14 cellular contexts compared by ENCODE assay signal in genomic region chr12:54134850-54135249, GRCh38. TPM values are rescaled to one million over a fixed set of nuclear protein-coding genes. Genes with fewer than 3 reads are reported as not detected.
A peak's percentile ranks its signal among the peaks of the same experiment; 100 is the strongest.
DNase-seq lines count a peak whose midpoint lies in the region; ATAC-seq, FAIRE-seq and TF ChIP-seq lines count a peak whose summit lies in the region.
"Had no signal": no experiment of that assay in that cellular context is flagged by ENCODE, and none has a peak within 500 bp of the region (broad histone marks: within the 10 kb centered on the region; RNA-seq: fewer than 3 reads in every experiment).

No MANE protein-coding gene starts in this region.

- no peak overlapping the region for H2BK15ac ChIP-seq in neuronal stem cell (ENCODE audit: low read length)

- no peak overlapping the region for H4K91ac ChIP-seq in neuronal stem cell (ENCODE audit: low read depth, low read length, poor library complexity)

- CTCF ChIA-PET in K562 (lab: Yijun Ruan, JAX; ENCODE audit: low intra/inter-chr PET ratio): interaction anchor here (0.7 to 1.8 kb wide), 4 partner anchors 57 to 129 kb away, joined by 3 to 11 read pairs (median 4); partner anchors contain the start of gene HOXC5

- no peaks in the 10 kb centered on the region for H3K4me1 ChIP-seq in K562 (replicated peaks in 1 of 2; ENCODE audit: control insufficient read depth in 2 of 2, insufficient read depth in 2 of 2, low read length in 2 of 2)
- H3K4me1 ChIP-seq in neuronal stem cell (ENCODE audit: control insufficient read depth in 2 of 2, insufficient read depth in 1 of 2, low read depth in 1 of 2, low read length in 2 of 2): peaks cover 0 to 22% of the 10 kb centered on the region in 2 donors
- H3K4me1 ChIP-seq: heart right ventricle had no signal

- no peak overlapping the region for H3K23ac ChIP-seq in neuronal stem cell (ENCODE audit: low read depth, low read length, poor library complexity)

- no peak overlapping the region for H3K14ac ChIP-seq in neuronal stem cell (ENCODE audit: low read length)

- DNase-seq in GM10266 (ENCODE audit: extremely low spot score) (no peak), LNCaP clone FGC (ENCODE audit: low read depth) (peak; percentile 33), K562 (ENCODE audit: extremely low read depth in 1 of 4, low spot score in 3 of 4) (peak in 1 of 4 experiments; percentile 29), neuronal stem cell (ENCODE audit: low spot score) (no peak), amygdala (lab: John Stamatoyannopoulos, UW) (no peak), T1000 (lab: John Stamatoyannopoulos, UW) (no peak)
- DNase-seq: activated CD4-positive, alpha-beta T cell treated with anti-CD3 and anti-CD28 coated beads, Interleukin-2, amount 50 U/mL, for 1 hour; activated T-cell treated with anti-CD3 and anti-CD28 coated beads, Interleukin-2, amount 50 U/mL, for 72 hours; CD4-positive, alpha-beta T cell; heart right ventricle; stimulated activated naive CD4-positive, alpha-beta T cell treated with Interleukin-2 at 50 U/mL for 16 hours had no signal

- no peak overlapping the region for H2AFZ ChIP-seq in K562 (ENCODE audit: low read depth, low read length)
- H2AFZ ChIP-seq in neuronal stem cell (ENCODE audit: low read length): no peak overlapping the region

- TF ChIP-seq CTCF in GM10266 (IDR thresholded peaks at IDR 0.05; ENCODE audit: control insufficient read depth, insufficient read depth, low read depth, missing control alignments): peak; percentile 19
- TF ChIP-seq CTCF in LNCaP clone FGC (IDR thresholded peaks at IDR 0.05; ENCODE audit: control insufficient read depth, extremely low read depth, insufficient read depth): peak; percentile 73
- TF ChIP-seq CTCF in K562 (IDR thresholded peaks at IDR 0.05 in 2 of 3, conservative IDR thresholded peaks at IDR 0.05 in 1 of 3; ENCODE audit: insufficient read depth in 2 of 3, low read depth in 1 of 3, low read length in 3 of 3): peak; percentile 31 to 46 (median 42); a peak in 4 of 6 replicates

- H3K79me2 ChIP-seq in K562 (ENCODE audit: control insufficient read depth, insufficient read depth, low read length): no peaks in the 10 kb centered on the region

- peaks cover 27 to 72% of the 10 kb centered on the region in 2 experiments; a peak in 4 of 5 replicates for H3K27me3 ChIP-seq in K562 (ENCODE audit: control insufficient read depth in 2 of 2, insufficient read depth in 2 of 2, low read length in 2 of 2)
- H3K27me3 ChIP-seq in neuronal stem cell (ENCODE audit: control insufficient read depth in 3 of 3, insufficient read depth in 3 of 3, low read depth in 1 of 3, low read length in 3 of 3): peaks cover 0 to 96% (median 0%) of the 10 kb centered on the region in 3 experiments

- H3K9me3 ChIP-seq in K562 (replicated peaks; ENCODE audit: control insufficient read depth, insufficient read depth, low read depth, low read length) (no peaks in the 10 kb centered on the region), neuronal stem cell (replicated peaks in 1 of 2; ENCODE audit: control insufficient read depth in 2 of 2, insufficient read depth in 1 of 2, low read depth in 1 of 2, low read length in 2 of 2) (no peaks in the 10 kb centered on the region)
- H3K9me3 ChIP-seq: heart right ventricle, neutrophil had no signal

- no peak overlapping the region for H4K8ac ChIP-seq in neuronal stem cell (ENCODE audit: low read depth, low read length)

- no peaks in the 10 kb centered on the region for H3K9me1 ChIP-seq in K562 (ENCODE audit: control insufficient read depth, insufficient read depth, low read length)

- ATAC-seq in K562: peak; percentile 72
- no peak for ATAC-seq in HG03432 (IDR thresholded peaks at IDR 0.05; ENCODE audit: unreplicated experiment)
- ATAC-seq: activated T-cell treated with anti-CD3 and anti-CD28 coated beads, Interleukin-2, amount 50 U/mL, for 72 hours; heart right ventricle had no signal

- 21% methylated on average over 7 of the region's 7 CpGs for WGBS in K562 (ENCODE audit: insufficient coverage, low coverage, missing lambda C conversion rate)
- WGBS in neuronal stem cell (ENCODE audit: extremely low coverage in 2 of 2, insufficient read length in 2 of 2, insufficient replicate concordance in 1 of 2), 2 donors: no CpG with 5 or more reads among the region's 7 CpGs

- no TSS peak for BruUV-seq in K562 (replicated peaks; lab: Mats Ljungman, UMichigan)

- no peak overlapping the region for H2BK5ac ChIP-seq in neuronal stem cell (ENCODE audit: low read length)

- in situ Hi-C loops in K562 (cut with MboI): loop anchor here (5.0 kb wide), 1 partner anchor 98 kb away; no protein-coding TSS in a partner anchor

- H3K27ac ChIP-seq in K562 (ENCODE audit: extremely low read depth, low read depth, low read length): no peak overlapping the region
- H3K27ac ChIP-seq in neuronal stem cell (replicated peaks; ENCODE audit: low read length): no peak overlapping the region
- H3K27ac ChIP-seq: epithelial cell of prostate, heart right ventricle, neutrophil had no signal

- no peaks in the 10 kb centered on the region for H3K79me1 ChIP-seq in neuronal stem cell (ENCODE audit: low read depth, low read length)

- no peaks in the 10 kb centered on the region for H3K36me3 ChIP-seq in K562 (ENCODE audit: control insufficient read depth, insufficient read depth, low read length)
- no peaks in the 10 kb centered on the region for H3K36me3 ChIP-seq in neuronal stem cell (replicated peaks in 1 of 2; ENCODE audit: control insufficient read depth in 2 of 2, insufficient read depth in 2 of 2, low read length in 2 of 2)
- H3K36me3 ChIP-seq: heart right ventricle, neutrophil had no signal

- no peak overlapping the region for H2AK5ac ChIP-seq in neuronal stem cell (ENCODE audit: low read depth, low read length)

- H3K4me3 ChIP-seq in LNCaP clone FGC (ENCODE audit: low read depth, low read length): no peak overlapping the region
- H3K4me3 ChIP-seq in K562: no peak overlapping the region
- no peak overlapping the region for H3K4me3 ChIP-seq in neuronal stem cell (ENCODE audit: low read length in 2 of 2)
- H3K4me3 ChIP-seq: heart right ventricle had no signal

- no peak for TF ChIP-seq EP300 in K562 (IDR thresholded peaks at IDR 0.05; ENCODE audit: low read length)

- peaks cover 3% of the 10 kb centered on the region; the same call in 1 of the 2 replicates for H4K20me1 ChIP-seq in K562 (replicated peaks; ENCODE audit: control insufficient read depth, insufficient read depth, low read length)

- H3K4ac ChIP-seq in neuronal stem cell (ENCODE audit: low read length): no peak overlapping the region

- H2BK12ac ChIP-seq in neuronal stem cell (ENCODE audit: low read length): peak overlapping the region; percentile 36

- H2BK120ac ChIP-seq in neuronal stem cell (ENCODE audit: low read depth, low read length): no peak overlapping the region

- POLR2A ChIA-PET in K562 (lab: Yijun Ruan, JAX): no interaction called here

- TF ChIP-seq POLR2A in K562 (conservative IDR thresholded peaks at IDR 0.05): no peak

- no peak overlapping the region for H3K4me2 ChIP-seq in K562 (ENCODE audit: insufficient read depth, low read length)
- H3K4me2 ChIP-seq in neuronal stem cell (ENCODE audit: insufficient read depth, low read length, poor library complexity, severe bottlenecking): no peak overlapping the region

- FAIRE-seq in K562 (lab: Jason Lieb, UNC): peak; percentile 75

- no peak overlapping the region for H3K9ac ChIP-seq in K562 (ENCODE audit: insufficient read depth in 1 of 2, low read depth in 2 of 2, low read length in 2 of 2)
- no peak overlapping the region for H3K9ac ChIP-seq in neuronal stem cell (ENCODE audit: low read depth, low read length, poor library complexity)

- peak; percentile 19 to 68; a peak in 3 of 4 replicates for TF ChIP-seq RAD21 in K562 (CRISPR knock-in tag; conservative IDR thresholded peaks at IDR 0.05 in 1 of 2, IDR thresholded peaks at IDR 0.05 in 1 of 2)

- no peak overlapping the region for H3K18ac ChIP-seq in neuronal stem cell (ENCODE audit: low read length)

- intact Hi-C loops in K562 (cut with micrococcal nuclease): loop anchor here (1.0 to 5.0 kb wide), 3 partner anchors 72 to 129 kb away; no protein-coding TSS in a partner anchor

TF ChIP-seq in K562, 482 proteins besides CTCF, POLR2A, EP300 and RAD21:
- TF ChIP-seq ZKSCAN1 (IDR thresholded peaks at IDR 0.05; ENCODE audit: low read depth, low read length): no peak
- no peak for TF ChIP-seq HNRNPUL1 (IDR thresholded peaks at IDR 0.05; ENCODE audit: low read length)
- TF ChIP-seq SIN3B (IDR thresholded peaks at IDR 0.05; ENCODE audit: low read depth): no peak
- 0 out of 2 replicates have a peak, but pooled peaks have one; percentile 17 for TF ChIP-seq SMC3 (conservative IDR thresholded peaks at IDR 0.05; ENCODE audit: insufficient read depth, low read depth, low read length)
- TF ChIP-seq CBX8 (IDR thresholded peaks at IDR 0.05; ENCODE audit: borderline replicate concordance, extremely low read depth, low read depth, low read length, poor library complexity, severe bottlenecking): no peak

RNA-seq across cellular contexts. Expression of gene SMUG1, which starts 53.9 kb away (rescaled TPM):
- 77.0 and 130 TPM in 2 replicates for total RNA-seq in K562 (2011; cell fraction: chromatin; rRNA removed; ENCODE audit: low replicate concordance)
- total RNA-seq in K562 (2011; cell fraction: nucleolus; rRNA removed): 72.5 and 74.4 TPM in 2 replicates
- total RNA-seq in K562 (2011; cell fraction: nucleoplasm; rRNA removed): 82.6 and 125 TPM in 2 replicates
- total RNA-seq in K562 (2014; rRNA removed) (56.4 and 76.2 TPM in 2 replicates), K562 (2014; rRNA removed; fragmentation: Illumina TruSeq; extraction: Trizol) (29.7 and 38.1 TPM in 2 replicates), K562 (2015; rRNA removed; fragmentation: Illumina TruSeq; extraction: Trizol) (42.5 and 48.4 TPM in 2 replicates), K562 (2021) (39.4 and 42.4 TPM in 2 replicates)
- polyA plus RNA-seq in K562 (2011; rRNA removed) (46.7 and 52.4 TPM in 2 replicates), K562 (2014; fragmentation: Illumina TruSeq; extraction: Trizol) (49.8 and 55.3 TPM in 2 replicates), K562 (2014; fragmentation: Nextera tagmentation; extraction: Ambion mirVana) (100 to 1,000 TPM; 106 to 117 TPM), K562 (2014; rRNA removed) (56.6 and 84.5 TPM in 2 replicates)
- 63.4 and 94.3 TPM in 2 replicates for polyA plus RNA-seq in K562 (2011; cell fraction: cytosol; rRNA removed)
- polyA plus RNA-seq in K562 (2011; cell fraction: nucleus; rRNA removed): 52.4 and 68.5 TPM in 2 replicates
- 46.0 and 46.7 TPM in 2 replicates for polyA plus RNA-seq in K562 (2012)
- 28.5 and 29.1 TPM in 2 replicates for polyA minus RNA-seq in K562 (2011; rRNA and poly(A)+ RNA removed)
- polyA minus RNA-seq in K562 (2011; cell fraction: cytosol; rRNA and poly(A)+ RNA removed): 15.2 and 20.5 TPM in 2 replicates
- 27.1 and 36.1 TPM in 2 replicates for polyA minus RNA-seq in K562 (2011; cell fraction: nucleus; rRNA and poly(A)+ RNA removed)
- 18.0 TPM for polyA plus RNA-seq in neuronal stem cell (2013, experiment 1 of 2)
- 16.7 TPM for polyA plus RNA-seq in neuronal stem cell (2013, experiment 2 of 2)

Comparison
In these comparisons a context has a peak if more than half of its experiments do, and no peak if none do; other contexts are left out.
1. CTCF ChIP-seq: peak in every context shown above with its lines; median percentile 73 in LNCaP clone FGC; 42 in K562; 19 in GM10266.